In genomic region chr2:98485453-98485755, GRCh38 we compare ENCODE assay signal across 18 cellular contexts. TPM values are rescaled to one million over a fixed set of nuclear protein-coding genes. Genes with fewer than 3 reads are reported as not detected.
DNase-seq lines count a peak whose midpoint lies in the region; ATAC-seq and TF ChIP-seq lines count a peak whose summit lies in the region.
"Had no signal": no experiment of that assay in that cellular context is flagged by ENCODE, and none has a peak within 500 bp of the region (broad histone marks: within the 10 kb centered on the region; RNA-seq: fewer than 3 reads in every experiment).

No MANE protein-coding gene starts in this region.

- no peak overlapping the region for H3K27ac ChIP-seq in GM23338 (ENCODE audit: low read depth)
- H3K27ac ChIP-seq in neural cell (ENCODE audit: low read length), result peak overlapping the region; percentile 83
- no peak overlapping the region for H3K27ac ChIP-seq in right cardiac atrium (ENCODE audit: low read length)
- H3K27ac ChIP-seq in thyroid gland, result no peak overlapping the region
- H3K27ac ChIP-seq: A549, adrenal gland, right atrium auricular region, stomach had no signal

- no peak for TF ChIP-seq POLR2A in thyroid gland (IDR thresholded peaks at IDR 0.05)

- intact Hi-C loops in activated CD4-positive, alpha-beta T cell treated with anti-CD3 and anti-CD28 coated beads, Interleukin-2, amount 10 ng/mL, durations not matched to agents 24 days and 14 days (cut with micrococcal nuclease), result no loop called here
- intact Hi-C loops in right cardiac atrium (cut with DNase I) (no loop called here), thyroid gland (cut with DNase I) (no loop called here)

- H4K20me1 ChIP-seq in GM23338 (replicated peaks; ENCODE audit: insufficient read depth) (peaks cover 29% of the 10 kb centered on the region; the same call in 1 of the 2 replicates), neural cell (ENCODE audit: insufficient read depth) (no peaks in the 10 kb centered on the region)

- WGBS in right cardiac atrium, result 97% methylated on average over 4 of the region's 4 CpGs
- 91 to 92% methylated on average over 4 of the region's 4 CpGs for WGBS in thyroid gland, 2 donors

- H3K79me2 ChIP-seq in GM23338 (replicated peaks; ENCODE audit: insufficient read depth) (peaks cover 75% of the 10 kb centered on the region), neural cell (replicated peaks; ENCODE audit: insufficient read depth, low read length) (peaks cover 40% of the 10 kb centered on the region)

- DNase-seq in activated CD4-positive, alpha-beta T cell treated with anti-CD3 and anti-CD28 coated beads, Interleukin-2, amount 10 ng/mL, durations not matched to agents 24 days and 14 days, result no peak
- no peak for DNase-seq in activated CD4-positive, alpha-beta T cell treated with anti-CD3 and anti-CD28 coated beads for 48 hours
- DNase-seq in GM23338 (ENCODE audit: low spot score) (no peak), right cardiac atrium (no peak), thyroid gland (no peak)
- DNase-seq: activated CD4-positive, CD25-positive, alpha-beta regulatory T cell; adrenal gland; HCEC 1CT; NCI-H1105 treated with DMSO at 0.1 percent for 48 hours; NCI-H69; stomach had no signal

- H3K4me3 Mint-ChIP-seq in activated CD4-positive, alpha-beta T cell treated with anti-CD3 and anti-CD28 coated beads, Interleukin-2, amount 10 ng/mL, durations not matched to agents 24 days and 14 days, result peak overlapping the region; percentile 48
- H3K4me3 Mint-ChIP-seq in GM23338, result 0 out of 3 replicates have a peak overlapping the region, but pooled peaks have one; percentile 9
- peak overlapping the region; percentile 52 for H3K4me3 Mint-ChIP-seq in activated T-helper 17 cell treated with anti-CD3 and anti-CD28 coated beads, Interleukin-2, amount 50 U/mL, for 72 hours
- H3K4me3 Mint-ChIP-seq: dendritic cell treated with granulocyte-macrophage colony-stimulating factor and Interleukin-4, amounts not matched to agents 40 ng/mL and 50 ng/mL, for 4 days had no signal

- H3K27ac Mint-ChIP-seq in activated CD4-positive, alpha-beta T cell treated with anti-CD3 and anti-CD28 coated beads, Interleukin-2, amount 10 ng/mL, durations not matched to agents 24 days and 14 days, result peak overlapping the region; percentile 72
- peak overlapping the region; percentile 68 for H3K27ac Mint-ChIP-seq in GM23338
- peak overlapping the region; percentile 86 for H3K27ac Mint-ChIP-seq in activated T-helper 17 cell treated with anti-CD3 and anti-CD28 coated beads, Interleukin-2, amount 50 U/mL, for 72 hours

- no peaks in the 10 kb centered on the region for H3K27me3 Mint-ChIP-seq in activated CD4-positive, alpha-beta T cell treated with anti-CD3 and anti-CD28 coated beads, Interleukin-2, amount 10 ng/mL, durations not matched to agents 24 days and 14 days
- H3K27me3 Mint-ChIP-seq in GM23338 (ENCODE audit: insufficient read depth, low read depth, poor library complexity), result peaks cover 6% of the 10 kb centered on the region
- no peaks in the 10 kb centered on the region for H3K27me3 Mint-ChIP-seq in activated T-helper 17 cell treated with anti-CD3 and anti-CD28 coated beads, Interleukin-2, amount 50 U/mL, for 72 hours
- H3K27me3 Mint-ChIP-seq: dendritic cell treated with granulocyte-macrophage colony-stimulating factor and Interleukin-4, amounts not matched to agents 40 ng/mL and 50 ng/mL, for 4 days had no signal

- peak overlapping the region; percentile 49 for H3K9ac ChIP-seq in neural cell (ENCODE audit: low read length)

- H3K36me3 ChIP-seq in GM23338 (ENCODE audit: insufficient read depth) (no peaks in the 10 kb centered on the region), neural cell (ENCODE audit: insufficient read depth, low read length) (no peaks in the 10 kb centered on the region), thyroid gland (no peaks in the 10 kb centered on the region)
- H3K36me3 ChIP-seq: adrenal gland, breast epithelium, right atrium auricular region, stomach had no signal

- H3K9me3 Mint-ChIP-seq in activated CD4-positive, alpha-beta T cell treated with anti-CD3 and anti-CD28 coated beads, Interleukin-2, amount 10 ng/mL, durations not matched to agents 24 days and 14 days, result no peaks in the 10 kb centered on the region
- no peaks in the 10 kb centered on the region for H3K9me3 Mint-ChIP-seq in GM23338
- H3K9me3 Mint-ChIP-seq in activated T-helper 17 cell treated with anti-CD3 and anti-CD28 coated beads, Interleukin-2, amount 50 U/mL, for 72 hours, result no peaks in the 10 kb centered on the region
- H3K9me3 Mint-ChIP-seq: dendritic cell treated with granulocyte-macrophage colony-stimulating factor and Interleukin-4, amounts not matched to agents 40 ng/mL and 50 ng/mL, for 4 days had no signal

- H3F3A ChIP-seq in GM23338 (replicated peaks; ENCODE audit: low read depth) (no peaks in the 10 kb centered on the region), neural cell (ENCODE audit: insufficient read depth, low read length, poor library complexity, severe bottlenecking) (no peaks in the 10 kb centered on the region)

- H3K36me3 Mint-ChIP-seq in activated CD4-positive, alpha-beta T cell treated with anti-CD3 and anti-CD28 coated beads, Interleukin-2, amount 10 ng/mL, durations not matched to agents 24 days and 14 days (ENCODE audit: low read depth), result peaks cover 15% of the 10 kb centered on the region
- no peaks in the 10 kb centered on the region for H3K36me3 Mint-ChIP-seq in GM23338 (ENCODE audit: low read depth)
- H3K36me3 Mint-ChIP-seq in activated T-helper 17 cell treated with anti-CD3 and anti-CD28 coated beads, Interleukin-2, amount 50 U/mL, for 72 hours (ENCODE audit: low read depth), result no peaks in the 10 kb centered on the region

- H3K4me1 Mint-ChIP-seq in activated CD4-positive, alpha-beta T cell treated with anti-CD3 and anti-CD28 coated beads, Interleukin-2, amount 10 ng/mL, durations not matched to agents 24 days and 14 days, result peaks cover 93% of the 10 kb centered on the region
- peaks cover 75% of the 10 kb centered on the region for H3K4me1 Mint-ChIP-seq in GM23338
- H3K4me1 Mint-ChIP-seq in activated T-helper 17 cell treated with anti-CD3 and anti-CD28 coated beads, Interleukin-2, amount 50 U/mL, for 72 hours, result peaks cover 72% of the 10 kb centered on the region

- H3K4me2 ChIP-seq in GM23338 (peak overlapping the region; percentile 53), neural cell (ENCODE audit: low read length) (peak overlapping the region; percentile 33)
- H3K4me2 ChIP-seq: A549 had no signal

- H2AFZ ChIP-seq in GM23338, result no peak overlapping the region
- no peak overlapping the region for H2AFZ ChIP-seq in neural cell (ENCODE audit: low read depth, low read length)

- peaks cover 39% of the 10 kb centered on the region for H3K4me1 ChIP-seq in GM23338 (ENCODE audit: insufficient read depth)
- peaks cover 26% of the 10 kb centered on the region for H3K4me1 ChIP-seq in right cardiac atrium (ENCODE audit: control insufficient read depth, insufficient read depth, low read length)
- peaks cover 0 to 23% of the 10 kb centered on the region in 2 donors for H3K4me1 ChIP-seq in thyroid gland

- no peak for TF ChIP-seq CTCF in GM23338 (conservative IDR thresholded peaks at IDR 0.05; ENCODE audit: low read depth in 2 of 2)
- TF ChIP-seq CTCF in neural cell (IDR thresholded peaks at IDR 0.05; ENCODE audit: poor library complexity, severe bottlenecking), result no peak
- TF ChIP-seq CTCF in thyroid gland (IDR thresholded peaks at IDR 0.05), result no peak

- no peak for TF ChIP-seq EP300 in neural cell (conservative IDR thresholded peaks at IDR 0.05; ENCODE audit: poor library complexity, severe bottlenecking)

- H3K27me3 ChIP-seq in GM23338 (ENCODE audit: insufficient read depth), result no peaks in the 10 kb centered on the region
- H3K27me3 ChIP-seq in neural cell (ENCODE audit: insufficient read depth, low read depth, low read length), result no peaks in the 10 kb centered on the region
- H3K27me3 ChIP-seq in right cardiac atrium (ENCODE audit: control insufficient read depth, insufficient read depth), result no peaks in the 10 kb centered on the region
- H3K27me3 ChIP-seq in thyroid gland, result no peaks in the 10 kb centered on the region
- H3K27me3 ChIP-seq: adrenal gland, breast epithelium, right atrium auricular region, stomach had no signal

- H3K4me3 ChIP-seq in GM23338 (no peak overlapping the region), neural cell (ENCODE audit: low read length) (peak overlapping the region; percentile 50), right cardiac atrium (ENCODE audit: low read length) (no peak overlapping the region), thyroid gland (replicated peaks in 1 of 3) (no peak overlapping the region)
- H3K4me3 ChIP-seq: A549, adrenal gland, breast epithelium, right atrium auricular region, stomach had no signal

- H3K9me3 ChIP-seq in neural cell (ENCODE audit: low read length), result no peaks in the 10 kb centered on the region
- no peaks in the 10 kb centered on the region for H3K9me3 ChIP-seq in right cardiac atrium (ENCODE audit: control insufficient read depth, low read length)
- no peaks in the 10 kb centered on the region for H3K9me3 ChIP-seq in thyroid gland
- H3K9me3 ChIP-seq: A549, adrenal gland, breast epithelium, right atrium auricular region, stomach had no signal

- TF ChIP-seq RAD21 in neural cell (conservative IDR thresholded peaks at IDR 0.05), result no peak

- H3K9me2 ChIP-seq in GM23338 (ENCODE audit: insufficient read depth), result no peaks in the 10 kb centered on the region
- no peaks in the 10 kb centered on the region for H3K9me2 ChIP-seq in neural cell (ENCODE audit: insufficient read depth, low read length)

- ATAC-seq in GM23338, result peak; percentile 61
- ATAC-seq in activated T-helper 17 cell treated with anti-CD3 and anti-CD28 coated beads, Interleukin-2, amount 50 U/mL, for 72 hours (replicated peaks), result no peak
- ATAC-seq in HG03439 (IDR thresholded peaks at IDR 0.05; ENCODE audit: unreplicated experiment), result no peak
- ATAC-seq in right cardiac atrium, result no peak
- ATAC-seq: A549 had no signal

TF ChIP-seq in GM23338, 12 proteins besides CTCF, POLR2A, EP300 and RAD21 (continues in another document):
- TF ChIP-seq JUNB (IDR thresholded peaks at IDR 0.05; ENCODE audit: unreplicated experiment), result no peak
- no peak for TF ChIP-seq STAT1 (IDR thresholded peaks at IDR 0.05; ENCODE audit: unreplicated experiment)
- no peak for TF ChIP-seq NANOG (IDR thresholded peaks at IDR 0.05; ENCODE audit: borderline replicate concordance)

TF ChIP-seq in neural cell, 6 proteins besides CTCF, POLR2A, EP300 and RAD21 (continues in another document):
- TF ChIP-seq POLR2AphosphoS5 (IDR thresholded peaks at IDR 0.05), result no peak
- TF ChIP-seq EZH2 (IDR thresholded peaks at IDR 0.05; ENCODE audit: borderline replicate concordance, insufficient read depth, low read length, poor library complexity, severe bottlenecking), result no peak

RNA-seq across cellular contexts. Expression of gene INPP4A, which starts 40.7 kb away (rescaled TPM):
- 40.2 and 45.0 TPM in 2 replicates for total RNA-seq in activated CD4-positive, alpha-beta T cell treated with anti-CD3 and anti-CD28 coated beads, Interleukin-2, amount 10 ng/mL, durations not matched to agents 24 days and 14 days
- total RNA-seq in GM23338 (2014; rRNA removed; shearing (Covaris generic)), result 36.9 and 42.3 TPM in 2 replicates
- polyA plus RNA-seq in GM23338 (2016; fragmentation: Nextera tagmentation; extraction: Ambion mirVana) (6.5 and 8.5 TPM in 2 replicates), neural cell (51.4 and 52.9 TPM in 2 replicates), right cardiac atrium (5.1 TPM)
- total RNA-seq in activated T-helper 17 cell treated with anti-CD3 and anti-CD28 coated beads, Interleukin-2, amount 50 U/mL, for 72 hours, result 10 to 100 TPM; 66.4 to 74.8 TPM
- polyA minus RNA-seq in neural cell, result 107 TPM in 2 replicates
- total RNA-seq in right cardiac atrium (10 to 100 TPM; 15.7 to 18.1 (median 15.8) TPM), thyroid gland (10 to 100 TPM; 18.9 to 24.9 (median 23.8) TPM)
